ENCODE assay signal across 7 cellular contexts in the genomic region with DNA sequence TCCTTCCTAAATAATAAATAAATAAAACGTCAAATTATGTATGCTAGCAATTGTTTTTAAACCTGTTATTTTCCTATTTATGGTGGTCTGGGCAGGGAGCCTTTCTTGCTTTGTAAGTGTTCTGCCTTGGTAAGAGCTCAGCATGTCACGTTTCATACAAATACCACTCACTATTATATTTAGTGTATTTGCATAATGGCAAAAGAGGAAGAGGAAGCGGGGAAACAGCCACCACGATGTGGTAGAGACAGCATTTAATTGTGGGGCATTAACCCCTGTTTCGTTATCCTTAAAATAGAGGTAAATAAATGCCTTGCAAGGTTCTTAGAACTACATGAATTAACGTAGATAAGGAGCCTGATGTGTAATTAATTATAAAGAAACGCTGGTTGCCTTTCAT.
DNase-seq lines count a peak whose midpoint lies in the region; ATAC-seq lines count a peak whose summit lies in the region.

No MANE protein-coding gene starts in this region.

- peaks cover 11% of the 10 kb centered on the region for H3K4me1 ChIP-seq in iPS-15b (ENCODE audit: control insufficient read depth, insufficient read depth, low read length)

- H3K36me3 ChIP-seq in iPS-15b (ENCODE audit: control insufficient read depth, insufficient read depth, low read length), result peaks cover 4% of the 10 kb centered on the region

- H3K9me3 ChIP-seq in iPS-15b (ENCODE audit: control insufficient read depth, insufficient read depth, low read length), result no peaks in the 10 kb centered on the region

- DNase-seq in NCI-H1048 (lab: John Stamatoyannopoulos, UW), result peak; percentile 17
- no peak for DNase-seq in NCI-H1694 (lab: John Stamatoyannopoulos, UW)
- DNase-seq in midbrain (lab: John Stamatoyannopoulos, UW), result no peak
- no peak for DNase-seq in NCI-H1105 (lab: John Stamatoyannopoulos, UW)

- H3K27me3 ChIP-seq in iPS-15b (ENCODE audit: control insufficient read depth, insufficient read depth, low read length), result no peaks in the 10 kb centered on the region

- H3K9ac ChIP-seq in iPS-15b (ENCODE audit: low read depth, low read length), result no peak overlapping the region

- H3K4me3 ChIP-seq in iPS-15b (ENCODE audit: low read depth, low read length), result peak overlapping the region; percentile 90

- ATAC-seq in GM18873 (IDR thresholded peaks at IDR 0.05; ENCODE audit: low FRiP score, unreplicated experiment) (peak; percentile 56), HG02610 (IDR thresholded peaks at IDR 0.05; ENCODE audit: unreplicated experiment) (peak; percentile 51)
